ENCODE assay signal across 7 cellular contexts in the genomic region with DNA sequence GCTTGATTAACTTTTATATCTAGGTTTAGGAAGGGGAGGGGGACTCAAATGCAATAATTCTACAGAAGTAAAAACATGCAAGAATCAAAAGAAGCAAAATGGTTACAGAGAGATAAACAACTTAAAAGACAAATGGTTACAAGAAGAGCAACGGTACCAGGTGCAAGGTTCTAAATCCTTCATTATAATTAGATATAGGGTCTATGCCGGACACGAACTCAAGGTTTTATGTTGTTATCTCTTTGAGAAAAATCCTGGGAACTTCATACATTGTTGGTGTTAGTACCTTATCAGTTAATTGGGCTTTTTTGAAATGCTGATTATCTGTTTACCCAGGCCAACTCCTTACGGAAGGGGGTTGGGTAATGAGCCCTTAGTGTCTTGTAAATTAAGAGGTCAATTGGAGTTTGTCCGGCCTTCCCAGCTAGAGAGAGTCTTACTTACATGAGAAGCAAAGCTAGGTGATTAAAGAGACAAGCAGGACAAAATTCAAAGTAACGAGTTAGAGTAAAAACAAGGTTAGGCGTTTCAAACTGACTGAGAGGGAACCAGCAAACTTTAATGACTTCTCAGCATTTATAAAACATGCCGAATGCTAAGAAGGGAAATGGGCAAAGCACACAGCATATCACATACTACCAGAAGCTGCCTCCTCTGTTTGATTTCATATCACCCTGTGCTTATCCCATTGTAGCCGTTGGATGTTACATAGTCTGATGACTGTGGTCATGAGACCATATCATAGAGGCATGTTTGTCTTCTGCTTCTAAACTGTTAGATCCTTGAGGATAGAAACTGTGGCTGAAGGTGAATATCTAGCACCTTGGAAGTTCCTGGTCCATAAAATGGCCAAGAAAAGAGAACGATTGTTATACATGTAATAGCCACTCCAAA. TPM values are rescaled to one million over a fixed set of nuclear protein-coding genes. Genes with fewer than 3 reads are reported as not detected.
DNase-seq lines count a peak whose midpoint lies in the region; ATAC-seq and TF ChIP-seq lines count a peak whose summit lies in the region.
"Not testable (repeated sequence)": the region's sequence is repeated elsewhere in the genome, so short reads cannot be mapped to it uniquely, and the experiment has no call there.

No MANE protein-coding gene starts in this region.

- intact Hi-C loops in CD8-positive, alpha-beta T cell (cut with DNase I, micrococcal nuclease); activated B cell treated with CpG ODN at 0.5 μM for 24 hours (cut with micrococcal nuclease): not testable (repeated sequence)

- not testable (repeated sequence) for H3F3A ChIP-seq in neural progenitor cell (ENCODE audit: low read depth)

- not testable (repeated sequence) for H3K9me3 ChIP-seq in CD8-positive, alpha-beta T cell (ENCODE audit: low read length); HAP-1; endodermal cell (ENCODE audit: control insufficient read depth, low read length); iPS-18a (ENCODE audit: control insufficient read depth, low read depth, low read length); neural progenitor cell (ENCODE audit: low read depth)

- H3K4me1 Mint-ChIP-seq in CD8-positive, alpha-beta T cell (ENCODE audit: low read depth), result peaks cover 37% of the 10 kb centered on the region
- H3K4me1 Mint-ChIP-seq in activated B cell treated with CpG ODN at 0.5 μM for 24 hours (peaks cover 13% of the 10 kb centered on the region), endodermal cell (peaks cover 16% of the 10 kb centered on the region)
- not testable (repeated sequence) for H3K4me1 Mint-ChIP-seq in neural progenitor cell

- not testable (repeated sequence) for H3K4me3 Mint-ChIP-seq in CD8-positive, alpha-beta T cell; activated B cell treated with CpG ODN at 0.5 μM for 24 hours; neural progenitor cell
- H3K4me3 Mint-ChIP-seq in endodermal cell, result peak overlapping the region; percentile 12

- not testable (repeated sequence) for H3K4me3 ChIP-seq in CD8-positive, alpha-beta T cell (ENCODE audit: low read depth, low read length); HAP-1; neural progenitor cell
- peak overlapping the region; percentile 53 for H3K4me3 ChIP-seq in endodermal cell (ENCODE audit: low read length)
- H3K4me3 ChIP-seq in iPS-18a (ENCODE audit: low read length), result peak overlapping the region; percentile 30

- H3K27ac Mint-ChIP-seq in CD8-positive, alpha-beta T cell, result peak overlapping the region; percentile 55
- peak overlapping the region; percentile 35 for H3K27ac Mint-ChIP-seq in activated B cell treated with CpG ODN at 0.5 μM for 24 hours
- H3K27ac Mint-ChIP-seq in endodermal cell, result peak overlapping the region; percentile 76
- H3K27ac Mint-ChIP-seq in neural progenitor cell, result not testable (repeated sequence)

- not testable (repeated sequence) for H4K20me1 ChIP-seq in neural progenitor cell (ENCODE audit: low read depth)

- POLR2A ChIA-PET in CD8-positive, alpha-beta T cell (lab: Charles Lee), result not testable (repeated sequence)
- POLR2A ChIA-PET in activated B cell treated with CpG ODN at 0.5 μM for 24 hours (lab: Charles Lee), result interaction anchor here (0.7 kb wide), 1 partner anchor 220 kb away, joined by 3 read pairs; no protein-coding TSS in a partner anchor

- H3K27me3 ChIP-seq in CD8-positive, alpha-beta T cell (ENCODE audit: insufficient read depth, low read length); HAP-1 (ENCODE audit: low read depth); endodermal cell (ENCODE audit: control insufficient read depth, insufficient read depth, low read length, poor library complexity, severe bottlenecking); neural progenitor cell: not testable (repeated sequence)
- H3K27me3 ChIP-seq in iPS-18a (ENCODE audit: control insufficient read depth, insufficient read depth, low read length), result peaks cover 79% of the 10 kb centered on the region

- peak overlapping the region; percentile 22 for H3K9ac ChIP-seq in endodermal cell (ENCODE audit: extremely low read depth, low read length, poor library complexity, severe bottlenecking)
- not testable (repeated sequence) for H3K9ac ChIP-seq in iPS-18a (ENCODE audit: low read length); neural progenitor cell

- H3K36me3 ChIP-seq in CD8-positive, alpha-beta T cell (ENCODE audit: insufficient read depth, low read length); HAP-1 (replicated peaks); endodermal cell (ENCODE audit: control insufficient read depth, insufficient read depth, low read length); iPS-18a (ENCODE audit: control insufficient read depth, low read depth, low read length); neural progenitor cell: not testable (repeated sequence)

- in situ Hi-C loops in HAP-1 (cut with MboI; ENCODE audit: low sequenced_read_pairs), result not testable (repeated sequence)

- TF ChIP-seq CTCF in CD8-positive, alpha-beta T cell (IDR thresholded peaks at IDR 0.05); activated B cell treated with CpG ODN at 0.5 μM for 24 hours (IDR thresholded peaks at IDR 0.05); endodermal cell (conservative IDR thresholded peaks at IDR 0.05); neural progenitor cell (IDR thresholded peaks at IDR 0.05): not testable (repeated sequence)

- not testable (repeated sequence) for DNase-seq in CD8-positive, alpha-beta T cell; activated B cell treated with CpG ODN at 0.5 μM for 24 hours
- DNase-seq in HAP-1 (ENCODE audit: low spot score in 2 of 2) (peak; percentile 28 to 54), OCI-M1 (lab: John Stamatoyannopoulos, UW) (peak; percentile 97), endodermal cell (peak; percentile 67), neural progenitor cell (ENCODE audit: low spot score) (peak; percentile 22)

- not testable (repeated sequence) for H3K9me3 Mint-ChIP-seq in CD8-positive, alpha-beta T cell; activated B cell treated with CpG ODN at 0.5 μM for 24 hours; endodermal cell; neural progenitor cell

- not testable (repeated sequence) for H3K4me1 ChIP-seq in CD8-positive, alpha-beta T cell (ENCODE audit: insufficient read depth, low read length); endodermal cell (ENCODE audit: control insufficient read depth, insufficient read depth, low read length)
- H3K4me1 ChIP-seq in HAP-1, result peaks cover 18% of the 10 kb centered on the region
- H3K4me1 ChIP-seq in iPS-18a (ENCODE audit: control insufficient read depth, low read depth, low read length), result peaks cover 14% of the 10 kb centered on the region
- H3K4me1 ChIP-seq in neural progenitor cell, result peaks cover 12% of the 10 kb centered on the region

- not testable (repeated sequence) for H2AFZ ChIP-seq in neural progenitor cell (replicated peaks)

- peaks cover 38% of the 10 kb centered on the region for H3K36me3 Mint-ChIP-seq in CD8-positive, alpha-beta T cell
- peaks cover 33% of the 10 kb centered on the region for H3K36me3 Mint-ChIP-seq in activated B cell treated with CpG ODN at 0.5 μM for 24 hours (ENCODE audit: low read depth)
- H3K36me3 Mint-ChIP-seq in endodermal cell (ENCODE audit: low read depth); neural progenitor cell: not testable (repeated sequence)

- peak overlapping the region; percentile 57 for H3K4me2 ChIP-seq in neural progenitor cell

- H3K27ac ChIP-seq in CD8-positive, alpha-beta T cell (ENCODE audit: low read depth, low read length); endodermal cell (ENCODE audit: low read depth, low read length); iPS-18a (ENCODE audit: low read length); neural progenitor cell: not testable (repeated sequence)

- not testable (repeated sequence) for H3K27me3 Mint-ChIP-seq in CD8-positive, alpha-beta T cell (ENCODE audit: low read depth); activated B cell treated with CpG ODN at 0.5 μM for 24 hours; neural progenitor cell (ENCODE audit: insufficient read depth, low read depth)
- H3K27me3 Mint-ChIP-seq in endodermal cell (ENCODE audit: insufficient read depth), result peaks cover 53% of the 10 kb centered on the region

- H3K79me2 ChIP-seq in neural progenitor cell (ENCODE audit: low read depth), result not testable (repeated sequence)

- CTCF ChIA-PET in CD8-positive, alpha-beta T cell (lab: Charles Lee); activated B cell treated with CpG ODN at 0.5 μM for 24 hours (lab: Charles Lee): not testable (repeated sequence)

- ATAC-seq in CD8-positive, alpha-beta T cell; activated B cell treated with CpG ODN at 0.5 μM for 24 hours (ENCODE audit: low read depth): not testable (repeated sequence)

- WGBS in endodermal cell (ENCODE audit: insufficient coverage in 1 of 2, insufficient read length in 1 of 2), 2 experiments, result 16 to 19% methylated on average over 4 to 9 of the region's 10 CpGs

RNA-seq across cellular contexts. Expression of a gene that starts 6.0 kb away (rescaled TPM):
- 1 to 10 TPM; 1.4 to 1.5 TPM for total RNA-seq in CD8-positive, alpha-beta T cell
- total RNA-seq in activated B cell treated with CpG ODN at 0.5 μM for 24 hours (13.1 and 13.7 TPM in 2 replicates), endodermal cell (10 to 100 TPM in 1 of 2 donors, 1 to 10 TPM in 1; 8.4 to 12.5 TPM), neural progenitor cell (ENCODE audit: low replicate concordance) (18.4 and 23.3 TPM in 2 replicates)
- 24.5 TPM for polyA plus RNA-seq in endodermal cell (2013, experiment 1 of 2)
- polyA plus RNA-seq in endodermal cell (2013, experiment 2 of 2), result 21.3 TPM

RNA-seq across cellular contexts. Expression of a gene that starts 6.2 kb away (rescaled TPM):
- total RNA-seq in CD8-positive, alpha-beta T cell, result 10 to 100 TPM; 15.2 to 19.3 TPM
- total RNA-seq in activated B cell treated with CpG ODN at 0.5 μM for 24 hours, result 30.9 and 35.4 TPM in 2 replicates
- 10 to 100 TPM; 12.4 to 14.5 TPM for total RNA-seq in endodermal cell
- 18.5 TPM for polyA plus RNA-seq in endodermal cell (2013, experiment 1 of 2)
- polyA plus RNA-seq in endodermal cell (2013, experiment 2 of 2), result 19.7 TPM
- total RNA-seq in neural progenitor cell (ENCODE audit: low replicate concordance), result 20.8 and 23.0 TPM in 2 replicates

RNA-seq across cellular contexts. Expression of a gene that starts 55.2 kb away (rescaled TPM):
- total RNA-seq in CD8-positive, alpha-beta T cell, result 1 to 10 TPM; 1.4 to 2.1 TPM
- total RNA-seq in activated B cell treated with CpG ODN at 0.5 μM for 24 hours (5.2 and 5.3 TPM in 2 replicates), endodermal cell (10 to 100 TPM; 55.9 to 57.7 TPM), neural progenitor cell (ENCODE audit: low replicate concordance) (1.9 and 2.1 TPM in 2 replicates)
- polyA plus RNA-seq in endodermal cell (2013, experiment 1 of 2), result 20.4 TPM
- polyA plus RNA-seq in endodermal cell (2013, experiment 2 of 2), result 20.4 TPM
